8 cellular contexts compared by ENCODE assay signal in the genomic region with DNA sequence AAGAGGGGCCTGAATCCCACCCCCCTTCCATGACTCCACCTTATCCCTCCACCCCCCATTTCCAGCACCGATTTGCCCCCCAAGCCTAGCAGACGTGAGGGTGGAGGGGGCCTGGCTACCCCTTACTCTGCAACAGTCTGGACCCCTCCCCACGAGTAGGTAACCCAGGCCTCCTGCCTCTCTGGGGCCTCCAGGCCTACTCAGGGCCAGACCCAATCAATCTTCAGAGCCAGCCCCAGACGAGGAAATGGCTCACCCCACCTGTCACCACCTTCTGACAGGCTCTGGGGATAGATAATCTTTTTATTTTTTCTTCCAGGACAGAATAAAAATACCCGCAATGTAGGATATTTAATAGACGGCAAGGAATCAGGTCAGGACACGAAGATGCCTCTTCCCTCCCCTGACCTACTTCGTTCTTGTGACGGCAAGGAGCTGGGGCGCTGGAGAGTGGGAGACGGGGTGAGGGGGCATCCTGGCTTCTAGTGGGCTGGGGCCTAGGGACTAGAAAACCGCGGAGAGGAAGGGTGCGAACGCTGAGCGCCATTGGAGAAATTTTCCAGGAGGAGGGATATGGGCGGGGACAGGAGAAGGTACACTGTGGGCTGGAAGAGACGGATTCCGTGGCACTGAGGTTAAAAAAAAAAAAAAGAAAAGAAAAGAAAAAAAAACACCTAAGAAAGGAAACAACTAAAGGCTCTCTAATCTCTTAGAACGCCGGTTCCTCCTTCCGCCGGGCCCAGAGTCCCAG. TPM values are rescaled to one million over a fixed set of nuclear protein-coding genes. Genes with fewer than 3 reads are reported as not detected.
DNase-seq lines count a peak whose midpoint lies in the region; TF ChIP-seq lines count a peak whose summit lies in the region.

No MANE protein-coding gene starts in this region.

- H3K27me3 ChIP-seq in brain microvascular endothelial cell (replicated peaks) = peaks cover 8% of the 10 kb centered on the region
- H3K27me3 ChIP-seq in kidney epithelial cell (ENCODE audit: control insufficient read depth, insufficient read depth, low read length) = peaks cover 36% of the 10 kb centered on the region

- peak overlapping the region; percentile 99 for H3K27ac Mint-ChIP-seq in Calu3 (ENCODE audit: unreplicated experiment)
- H3K27ac Mint-ChIP-seq in stimulated activated naive CD8-positive, alpha-beta T cell treated with anti-CD3 and anti-CD28 coated beads, Interleukin-15, Interleukin-2, amounts not matched to agents 100 ng/mL and 50 ng/mL, for 24 hours = peak overlapping the region; percentile 26

- no peak for TF ChIP-seq CTCF in Calu3 (IDR thresholded peaks at IDR 0.05; ENCODE audit: unreplicated experiment)
- TF ChIP-seq CTCF in brain microvascular endothelial cell (IDR thresholded peaks at IDR 0.05; ENCODE audit: low read depth, low read length, missing control alignments) = no peak
- TF ChIP-seq CTCF in kidney epithelial cell (IDR thresholded peaks at IDR 0.05; ENCODE audit: insufficient read depth, low read length, poor library complexity, severe bottlenecking) = no peak

- no peaks in the 10 kb centered on the region for H3K36me3 ChIP-seq in brain microvascular endothelial cell (replicated peaks)
- H3K36me3 ChIP-seq in kidney epithelial cell (ENCODE audit: control insufficient read depth, insufficient read depth, low read length) = no peaks in the 10 kb centered on the region

- peaks cover 29% of the 10 kb centered on the region for H3K4me1 Mint-ChIP-seq in Calu3 (ENCODE audit: low read depth, unreplicated experiment)
- H3K4me1 Mint-ChIP-seq in stimulated activated naive CD8-positive, alpha-beta T cell treated with anti-CD3 and anti-CD28 coated beads, Interleukin-15, Interleukin-2, amounts not matched to agents 100 ng/mL and 50 ng/mL, for 24 hours (ENCODE audit: low read depth) = peaks cover 44% of the 10 kb centered on the region

- peaks cover 46% of the 10 kb centered on the region for H3K36me3 Mint-ChIP-seq in Calu3 (ENCODE audit: insufficient read depth, unreplicated experiment)
- H3K36me3 Mint-ChIP-seq in stimulated activated naive CD8-positive, alpha-beta T cell treated with anti-CD3 and anti-CD28 coated beads, Interleukin-15, Interleukin-2, amounts not matched to agents 100 ng/mL and 50 ng/mL, for 24 hours (ENCODE audit: low read depth) = peaks cover 6% of the 10 kb centered on the region

- H3K4me3 ChIP-seq in brain microvascular endothelial cell (ENCODE audit: low read depth, low read length) (peak overlapping the region; percentile 89), kidney epithelial cell (ENCODE audit: low read depth, low read length) (peak overlapping the region; percentile 32)

- CTCF ChIA-PET in Calu3 (lab: Charles Lee) = interaction anchor here (0.6 to 6.1 kb wide), 91 partner anchors 8 to 1989 kb away, joined by 3 to 502 read pairs (median 6); partner anchors contain the start of genes ARL5C, CACNB1, CWC25 and ERBB2

- peak overlapping the region; percentile 95 for H3K4me3 Mint-ChIP-seq in Calu3 (ENCODE audit: low read depth, unreplicated experiment)
- peak overlapping the region; percentile 96 for H3K4me3 Mint-ChIP-seq in stimulated activated naive CD8-positive, alpha-beta T cell treated with anti-CD3 and anti-CD28 coated beads, Interleukin-15, Interleukin-2, amounts not matched to agents 100 ng/mL and 50 ng/mL, for 24 hours

- DNase-seq in Calu3 (no peak), NCI-H69 (lab: John Stamatoyannopoulos, UW) (peak; percentile 74), brain microvascular endothelial cell (no peak), kidney epithelial cell (ENCODE audit: low read depth) (no peak), C1 segment of cervical spinal cord (lab: John Stamatoyannopoulos, UW) (no peak), amygdala (lab: John Stamatoyannopoulos, UW) (no peak), NCI-H1436 (lab: John Stamatoyannopoulos, UW) (no peak)

- H3K27ac ChIP-seq in brain microvascular endothelial cell = no peak overlapping the region

- intact Hi-C loops in Calu3 (cut with micrococcal nuclease; ENCODE audit: unreplicated experiment) = loop anchor here (2.0 to 5.0 kb wide), 4 partner anchors 92 to 400 kb away; partner anchors contain the start of genes CWC25 and PSMB3

- in situ Hi-C loops in brain microvascular endothelial cell (cut with HindIII; ENCODE audit: low pct_ligation_motif_present, low sequenced_read_pairs) = no loop called here

- peaks cover 91% of the 10 kb centered on the region for H3K27me3 Mint-ChIP-seq in Calu3 (ENCODE audit: unreplicated experiment)
- H3K27me3 Mint-ChIP-seq in stimulated activated naive CD8-positive, alpha-beta T cell treated with anti-CD3 and anti-CD28 coated beads, Interleukin-15, Interleukin-2, amounts not matched to agents 100 ng/mL and 50 ng/mL, for 24 hours = peaks cover 13% of the 10 kb centered on the region

- no peaks in the 10 kb centered on the region for H3K9me3 Mint-ChIP-seq in Calu3 (ENCODE audit: low read depth, unreplicated experiment)
- H3K9me3 Mint-ChIP-seq in stimulated activated naive CD8-positive, alpha-beta T cell treated with anti-CD3 and anti-CD28 coated beads, Interleukin-15, Interleukin-2, amounts not matched to agents 100 ng/mL and 50 ng/mL, for 24 hours = no peaks in the 10 kb centered on the region

- BruUV-seq in Calu3 (replicated peaks; lab: Mats Ljungman, UMichigan) = no TSS peak

RNA-seq across cellular contexts. Expression of gene PLXDC1, which starts 0.9 kb away (rescaled TPM):
- total RNA-seq in Calu3 (2022) (0.39 and 0.52 TPM in 2 replicates), kidney epithelial cell (under 0.01 and 0.67 TPM in 2 replicates)

RNA-seq across cellular contexts. Expression of gene ARL5C, which starts 13.7 kb away (rescaled TPM):
- total RNA-seq in Calu3 (2022) = not detected in 2 replicates
- not detected in 2 replicates for total RNA-seq in kidney epithelial cell

RNA-seq across cellular contexts. Expression of gene CACNB1, which starts 45.2 kb away (rescaled TPM):
- total RNA-seq in Calu3 (2022) (44.1 and 52.1 TPM in 2 replicates), kidney epithelial cell (6.0 and 7.1 TPM in 2 replicates)

RNA-seq across cellular contexts. Expression of gene RPL19, which starts 47.8 kb away (rescaled TPM):
- 6,584 and 6,763 TPM in 2 replicates for total RNA-seq in Calu3 (2022)
- total RNA-seq in kidney epithelial cell = 3,729 and 4,555 TPM in 2 replicates
